ENCODE assay signal across 13 cellular contexts in the genomic region with DNA sequence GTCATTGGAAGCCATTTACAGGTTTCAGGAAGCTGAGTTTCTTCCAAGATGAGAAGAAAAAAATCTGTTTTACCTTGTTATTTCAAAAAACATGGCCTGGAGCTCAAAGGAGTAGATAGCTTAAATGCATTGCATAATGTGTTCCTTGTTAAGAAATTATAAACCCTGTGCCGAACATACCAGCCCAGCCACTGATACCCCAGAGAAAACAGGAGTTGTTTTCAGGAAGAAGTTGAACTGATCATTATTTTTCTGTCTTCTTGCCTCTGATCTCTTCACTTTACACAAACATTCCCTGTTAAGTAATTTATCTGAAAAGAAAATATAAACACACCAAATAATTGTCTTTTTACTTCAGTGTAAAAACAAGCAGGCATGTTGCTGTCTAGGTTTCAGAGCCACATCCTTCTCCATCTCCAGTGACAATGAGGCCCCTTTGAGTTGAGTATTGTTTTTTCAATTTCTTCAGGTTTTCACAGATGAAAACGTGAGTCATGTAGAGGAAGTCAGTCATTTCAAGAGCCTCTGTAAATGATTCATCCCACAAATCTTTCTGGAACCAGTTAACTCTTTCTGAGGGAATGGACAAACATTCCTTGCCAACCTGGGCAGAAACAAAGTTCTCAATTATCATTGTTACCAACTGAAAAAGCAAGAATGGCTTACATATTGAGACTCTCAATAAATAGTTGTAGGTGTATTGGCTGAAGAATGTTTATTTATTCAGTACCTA.
DNase-seq lines count a peak whose midpoint lies in the region; ATAC-seq and TF ChIP-seq lines count a peak whose summit lies in the region.
"Had no signal": no experiment of that assay in that cellular context is flagged by ENCODE, and none has a peak within 500 bp of the region (broad histone marks: within the 10 kb centered on the region; RNA-seq: fewer than 3 reads in every experiment).

No MANE protein-coding gene starts in this region.

- H3K9me3 ChIP-seq in naive thymus-derived CD4-positive, alpha-beta T cell (ENCODE audit: control insufficient read depth in 2 of 3, low read length in 3 of 3): no peaks in the 10 kb centered on the region
- H3K9me3 ChIP-seq: neutrophil had no signal

- POLR2A ChIA-PET in naive thymus-derived CD4-positive, alpha-beta T cell (lab: Charles Lee): no interaction called here

- no peaks in the 10 kb centered on the region for H3K4me1 Mint-ChIP-seq in naive thymus-derived CD4-positive, alpha-beta T cell
- no peaks in the 10 kb centered on the region for H3K4me1 Mint-ChIP-seq in effector memory CD8-positive, alpha-beta T cell (ENCODE audit: low read depth in 2 of 2)
- H3K4me1 Mint-ChIP-seq: CD4-positive, alpha-beta memory T cell; stimulated activated naive CD8-positive, alpha-beta T cell treated with anti-CD3 and anti-CD28 coated beads, Interleukin-15, amount 100 ng/mL, for 72 hours had no signal

- no peaks in the 10 kb centered on the region for H3K4me1 ChIP-seq in naive thymus-derived CD4-positive, alpha-beta T cell (ENCODE audit: control insufficient read depth in 2 of 2, insufficient read depth in 2 of 2, low read length in 2 of 2)

- CTCF ChIA-PET in naive thymus-derived CD4-positive, alpha-beta T cell (lab: Charles Lee): no interaction called here

- no peaks in the 10 kb centered on the region for H3K36me3 ChIP-seq in naive thymus-derived CD4-positive, alpha-beta T cell (ENCODE audit: control insufficient read depth in 2 of 3, insufficient read depth in 3 of 3, low read length in 3 of 3)
- H3K36me3 ChIP-seq: neutrophil had no signal

- peak; percentile 96 for ATAC-seq in SK-N-SH treated with all-trans-retinoic acid at 6 μM for 48 hours
- ATAC-seq in naive thymus-derived CD4-positive, alpha-beta T cell: no peak
- ATAC-seq in effector memory CD8-positive, alpha-beta T cell (replicated peaks): no peak
- ATAC-seq: Right ventricle myocardium inferior; stimulated activated naive CD8-positive, alpha-beta T cell treated with anti-CD3 and anti-CD28 coated beads, Interleukin-15, amount 100 ng/mL, for 72 hours had no signal

- no peak overlapping the region for H3K4me3 Mint-ChIP-seq in naive thymus-derived CD4-positive, alpha-beta T cell
- H3K4me3 Mint-ChIP-seq in effector memory CD8-positive, alpha-beta T cell: no peak overlapping the region
- H3K4me3 Mint-ChIP-seq: CD4-positive, alpha-beta memory T cell; stimulated activated naive CD8-positive, alpha-beta T cell treated with anti-CD3 and anti-CD28 coated beads, Interleukin-15, amount 100 ng/mL, for 72 hours had no signal

- no peaks in the 10 kb centered on the region for H3K36me3 Mint-ChIP-seq in naive thymus-derived CD4-positive, alpha-beta T cell
- H3K36me3 Mint-ChIP-seq in effector memory CD8-positive, alpha-beta T cell (ENCODE audit: insufficient read depth): no peaks in the 10 kb centered on the region
- H3K36me3 Mint-ChIP-seq: CD4-positive, alpha-beta memory T cell had no signal

- H3K27ac ChIP-seq in naive thymus-derived CD4-positive, alpha-beta T cell (ENCODE audit: low read depth, low read length): no peak overlapping the region
- H3K27ac ChIP-seq: neutrophil had no signal

- no peak for TF ChIP-seq CTCF in HFF-Myc (IDR thresholded peaks at IDR 0.05; ENCODE audit: low read depth, low read length, missing control alignments)

- H3K9me3 Mint-ChIP-seq in naive thymus-derived CD4-positive, alpha-beta T cell: peaks cover 0 to 14% (median 7%) of the 10 kb centered on the region in 11 donors
- H3K9me3 Mint-ChIP-seq in effector memory CD8-positive, alpha-beta T cell: peaks cover 2 to 10% of the 10 kb centered on the region in 2 donors
- H3K9me3 Mint-ChIP-seq: stimulated activated naive CD8-positive, alpha-beta T cell treated with anti-CD3 and anti-CD28 coated beads, Interleukin-15, amount 100 ng/mL, for 72 hours had no signal

- peaks cover 0 to 5% (median 0%) of the 10 kb centered on the region in 5 donors for H3K27me3 Mint-ChIP-seq in naive thymus-derived CD4-positive, alpha-beta T cell
- no peaks in the 10 kb centered on the region for H3K27me3 Mint-ChIP-seq in effector memory CD8-positive, alpha-beta T cell
- H3K27me3 Mint-ChIP-seq: stimulated activated naive CD8-positive, alpha-beta T cell treated with anti-CD3 and anti-CD28 coated beads, Interleukin-15, amount 100 ng/mL, for 72 hours had no signal

- intact Hi-C loops in naive thymus-derived CD4-positive, alpha-beta T cell (cut with micrococcal nuclease): no loop called here

- no peaks in the 10 kb centered on the region for H3K27me3 ChIP-seq in naive thymus-derived CD4-positive, alpha-beta T cell (ENCODE audit: control insufficient read depth in 2 of 2, insufficient read depth in 2 of 2, low read length in 2 of 2)
- H3K27me3 ChIP-seq: neutrophil had no signal

- H3K4me3 ChIP-seq in HFF-Myc (replicated peaks; ENCODE audit: low read depth, low read length): no peak overlapping the region
- no peak overlapping the region for H3K4me3 ChIP-seq in naive thymus-derived CD4-positive, alpha-beta T cell (ENCODE audit: low read length)

- peak; percentile 72 for DNase-seq in AG08395 (ENCODE audit: low spot score)
- peak; percentile 83 for DNase-seq in HFF-Myc (ENCODE audit: extremely low read depth, low read depth)
- DNase-seq in kidney glomerular epithelial cell (lab: John Stamatoyannopoulos, UW): peak; percentile 97
- DNase-seq in naive thymus-derived CD4-positive, alpha-beta T cell: no peak
- no peak for DNase-seq in effector memory CD8-positive, alpha-beta T cell
- no peak for DNase-seq in foreskin melanocyte
- DNase-seq in NCI-H2107 (lab: John Stamatoyannopoulos, UW): no peak
- DNase-seq: activated T-cell treated with anti-CD3 and anti-CD28 coated beads, Interleukin-2, amount 50 U/mL, for 48 hours; CD4-positive, alpha-beta memory T cell; stimulated activated naive CD8-positive, alpha-beta T cell treated with anti-CD3 and anti-CD28 coated beads, Interleukin-15, amount 100 ng/mL, for 72 hours had no signal

- H3K27ac Mint-ChIP-seq in naive thymus-derived CD4-positive, alpha-beta T cell: no peak overlapping the region
- H3K27ac Mint-ChIP-seq in effector memory CD8-positive, alpha-beta T cell: no peak overlapping the region
- H3K27ac Mint-ChIP-seq: CD4-positive, alpha-beta memory T cell had no signal

TF ChIP-seq in SK-N-SH treated with all-trans-retinoic acid at 6 μM for 48 hours, 23 proteins besides CTCF, POLR2A, EP300 and RAD21:
- TF ChIP-seq, protein P1, sequence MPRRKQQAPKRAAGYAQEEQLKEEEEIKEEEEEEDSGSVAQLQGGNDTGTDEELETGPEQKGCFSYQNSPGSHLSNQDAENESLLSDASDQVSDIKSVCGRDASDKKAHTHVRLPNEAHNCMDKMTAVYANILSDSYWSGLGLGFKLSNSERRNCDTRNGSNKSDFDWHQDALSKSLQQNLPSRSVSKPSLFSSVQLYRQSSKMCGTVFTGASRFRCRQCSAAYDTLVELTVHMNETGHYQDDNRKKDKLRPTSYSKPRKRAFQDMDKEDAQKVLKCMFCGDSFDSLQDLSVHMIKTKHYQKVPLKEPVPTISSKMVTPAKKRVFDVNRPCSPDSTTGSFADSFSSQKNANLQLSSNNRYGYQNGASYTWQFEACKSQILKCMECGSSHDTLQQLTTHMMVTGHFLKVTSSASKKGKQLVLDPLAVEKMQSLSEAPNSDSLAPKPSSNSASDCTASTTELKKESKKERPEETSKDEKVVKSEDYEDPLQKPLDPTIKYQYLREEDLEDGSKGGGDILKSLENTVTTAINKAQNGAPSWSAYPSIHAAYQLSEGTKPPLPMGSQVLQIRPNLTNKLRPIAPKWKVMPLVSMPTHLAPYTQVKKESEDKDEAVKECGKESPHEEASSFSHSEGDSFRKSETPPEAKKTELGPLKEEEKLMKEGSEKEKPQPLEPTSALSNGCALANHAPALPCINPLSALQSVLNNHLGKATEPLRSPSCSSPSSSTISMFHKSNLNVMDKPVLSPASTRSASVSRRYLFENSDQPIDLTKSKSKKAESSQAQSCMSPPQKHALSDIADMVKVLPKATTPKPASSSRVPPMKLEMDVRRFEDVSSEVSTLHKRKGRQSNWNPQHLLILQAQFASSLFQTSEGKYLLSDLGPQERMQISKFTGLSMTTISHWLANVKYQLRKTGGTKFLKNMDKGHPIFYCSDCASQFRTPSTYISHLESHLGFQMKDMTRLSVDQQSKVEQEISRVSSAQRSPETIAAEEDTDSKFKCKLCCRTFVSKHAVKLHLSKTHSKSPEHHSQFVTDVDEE (CRISPR knock-in tag; IDR thresholded peaks at IDR 0.05): no peak
- TF ChIP-seq ISL1 (CRISPR knock-in tag; IDR thresholded peaks at IDR 0.05): peak; percentile 43
TF ChIP-seq in SK-N-SH treated with all-trans-retinoic acid at 6 μM for 48 hours: peak in this region for 1.

Comparison
In these comparisons a context has a peak if more than half of its experiments do, and no peak if none do; other contexts are left out.
1. DNase-seq: peak in AG08395 (single experiment), HFF-Myc (single experiment) and kidney glomerular epithelial cell (single experiment); none in naive thymus-derived CD4-positive, alpha-beta T cell (0 of 9), effector memory CD8-positive, alpha-beta T cell (0 of 3), foreskin melanocyte (single experiment) and NCI-H2107 (single experiment).